26 cellular contexts compared by ENCODE assay signal in genomic region chr7:6440381-6440780, GRCh38.
"Had no signal": no experiment of that assay in that cellular context is flagged by ENCODE, and none has a peak within 500 bp of the region (broad histone marks: within the 10 kb centered on the region; RNA-seq: fewer than 3 reads in every experiment).

No MANE protein-coding gene starts in this region.

- H3K9me3 Mint-ChIP-seq: activated naive CD8-positive, alpha-beta T cell treated with anti-CD3 and anti-CD28 coated beads, Interleukin-2, amount 50 U/mL, for 24 hours; nephron; stimulated activated effector memory CD8-positive, alpha-beta T cell treated with anti-CD3 and anti-CD28 coated beads, Interleukin-12 subunit alpha, Interleukin-12 subunit beta, amount 100 ng/mL, for 72 hours; stimulated activated naive CD8-positive, alpha-beta T cell treated with anti-CD3 and anti-CD28 coated beads, Interleukin-15, amount 100 ng/mL, for 72 hours had no signal

- H3K9ac ChIP-seq: parathyroid adenoma had no signal

- ATAC-seq: activated CD4-positive, CD25-positive, alpha-beta regulatory T cell treated with anti-CD3 and anti-CD28 coated beads, Interleukin-2, amount 50 U/mL, for 24 hours; activated CD8-positive, alpha-beta T cell treated with anti-CD3 and anti-CD28 coated beads, Interleukin-2, amount 10 ng/mL, durations not matched to agents 7 days and 5 days; activated naive CD8-positive, alpha-beta T cell treated with anti-CD3 and anti-CD28 coated beads, Interleukin-2, amount 50 U/mL, for 24 hours; left ventricle myocardium superior; sciatic nerve; stimulated activated effector memory CD8-positive, alpha-beta T cell treated with anti-CD3 and anti-CD28 coated beads, Interleukin-12 subunit alpha, Interleukin-12 subunit beta, amount 100 ng/mL, for 72 hours; stimulated activated naive CD8-positive, alpha-beta T cell treated with anti-CD3 and anti-CD28 coated beads, Interleukin-15, amount 100 ng/mL, for 72 hours; T-helper 17 cell had no signal

- H3K27me3 ChIP-seq: brain microvascular endothelial cell, tibial artery had no signal

- H3K27ac Mint-ChIP-seq: activated CD8-positive, alpha-beta T cell treated with anti-CD3 and anti-CD28 coated beads, Interleukin-2, amount 10 ng/mL, durations not matched to agents 7 days and 5 days; activated naive CD8-positive, alpha-beta T cell treated with anti-CD3 and anti-CD28 coated beads, Interleukin-2, amount 50 U/mL, for 24 hours; nephron; stimulated activated effector memory CD8-positive, alpha-beta T cell treated with anti-CD3 and anti-CD28 coated beads, Interleukin-12 subunit alpha, Interleukin-12 subunit beta, amount 100 ng/mL, for 72 hours had no signal

- H3K9me3 ChIP-seq: tibial artery had no signal

- DNase-seq: activated CD4-positive, alpha-beta T cell treated with anti-CD3 and anti-CD28 coated beads, Interleukin-2, amount 50 U/mL, for 1 hour; activated CD8-positive, alpha-beta T cell treated with anti-CD3 and anti-CD28 coated beads, Interleukin-2, amount 10 ng/mL, durations not matched to agents 7 days and 5 days; activated gamma-delta T cell treated with Interleukin-2 at 50 U/mL for 16 hours; activated naive CD8-positive, alpha-beta T cell treated with anti-CD3 and anti-CD28 coated beads, Interleukin-2, amount 50 U/mL, for 24 hours; aorta; brain microvascular endothelial cell; caudate nucleus; dermis blood vessel endothelial cell; effector CD8-positive, alpha-beta T cell; erythroblast; foreskin fibroblast; hippocampal formation; left ventricle myocardium superior; mammary epithelial cell; midbrain; small intestine; stimulated activated CD4-positive, alpha-beta T cell treated with anti-CD3 and anti-CD28 coated beads, Interleukin-2, amount 100 ng/mL, for 24 hours; stimulated activated naive CD8-positive, alpha-beta T cell treated with anti-CD3 and anti-CD28 coated beads, Interleukin-15, amount 100 ng/mL, for 72 hours; SW 1271; T-helper 17 cell; tibial artery had no signal

- H3K27ac ChIP-seq: brain microvascular endothelial cell, parathyroid adenoma, tibial artery had no signal

- H2AFZ ChIP-seq: parathyroid adenoma had no signal

- H3K4me3 ChIP-seq: tibial artery had no signal

- H3K27me3 Mint-ChIP-seq: activated naive CD8-positive, alpha-beta T cell treated with anti-CD3 and anti-CD28 coated beads, Interleukin-2, amount 50 U/mL, for 24 hours; stimulated activated naive CD8-positive, alpha-beta T cell treated with anti-CD3 and anti-CD28 coated beads, Interleukin-15, amount 100 ng/mL, for 72 hours; T-helper 17 cell had no signal

- H3K4me3 Mint-ChIP-seq: activated CD8-positive, alpha-beta T cell treated with anti-CD3 and anti-CD28 coated beads, Interleukin-2, amount 10 ng/mL, durations not matched to agents 7 days and 5 days; activated naive CD8-positive, alpha-beta T cell treated with anti-CD3 and anti-CD28 coated beads, Interleukin-2, amount 50 U/mL, for 24 hours; nephron; stimulated activated effector memory CD8-positive, alpha-beta T cell treated with anti-CD3 and anti-CD28 coated beads, Interleukin-12 subunit alpha, Interleukin-12 subunit beta, amount 100 ng/mL, for 72 hours; T-helper 17 cell had no signal
